ENCODE assay signal across 22 cellular contexts in genomic region chr2:2399390-2399789, GRCh38.
DNase-seq lines count a peak whose midpoint lies in the region; ATAC-seq and TF ChIP-seq lines count a peak whose summit lies in the region.
"Had no signal": no experiment of that assay in that cellular context is flagged by ENCODE, and none has a peak within 500 bp of the region (broad histone marks: within the 10 kb centered on the region; RNA-seq: fewer than 3 reads in every experiment).

No MANE protein-coding gene starts in this region.

- TF ChIP-seq EP300 in esophagus muscularis mucosa (IDR thresholded peaks at IDR 0.05), result no peak

- CTCF ChIA-PET in Calu3 (lab: Charles Lee), result no interaction called here

- H3K27ac ChIP-seq in esophagus muscularis mucosa (replicated peaks in 1 of 4), result no peak overlapping the region
- H3K27ac ChIP-seq: A549, C4-2B had no signal

- H3K9me3 Mint-ChIP-seq in nephron progenitor cell (peaks cover 10% of the 10 kb centered on the region), Calu3 (ENCODE audit: low read depth, unreplicated experiment) (peaks cover 23% of the 10 kb centered on the region)

- BruUV-seq in Calu3 (replicated peaks; lab: Mats Ljungman, UMichigan), result no TSS peak

- 83% methylated on average over 8 of the region's 8 CpGs for WGBS in esophagus muscularis mucosa

- H3K9me3 ChIP-seq in BE2C (no peaks in the 10 kb centered on the region; the same call in 1 of the 2 replicates), esophagus muscularis mucosa (peaks cover 0 to 7% (median 2%) of the 10 kb centered on the region in 4 donors)
- H3K9me3 ChIP-seq: A549, HAP-1 had no signal

- H3K36me3 ChIP-seq in BE2C (no peaks in the 10 kb centered on the region), esophagus muscularis mucosa (no peaks in the 10 kb centered on the region)
- H3K36me3 ChIP-seq: HAP-1 had no signal

- H3K27me3 ChIP-seq in BE2C (no peaks in the 10 kb centered on the region; the same call in 1 of the 2 replicates), esophagus muscularis mucosa (no peaks in the 10 kb centered on the region)

- peak; percentile 19 for DNase-seq in BE2C
- peak; percentile 21 for DNase-seq in esophagus muscularis mucosa (ENCODE audit: extremely low spot score)
- DNase-seq in nephron progenitor cell, result no peak
- DNase-seq in posterior vena cava (ENCODE audit: low spot score), result peak; percentile 81
- DNase-seq in stimulated activated CD4-positive, alpha-beta T cell treated with anti-CD3 and anti-CD28 coated beads, Interleukin-15, amount 100 ng/mL, for 24 hours, result no peak
- DNase-seq in Calu3, result no peak
- DNase-seq: 8988T; ACHN; AML-193; Caco-2; CD4-positive, CD25-positive, alpha-beta regulatory T cell; CD8-positive, alpha-beta T cell; DMS 273 treated with DMSO at 0.1 percent for 48 hours; DMS79; EL; GF-D8; HFFc6 had no signal

- ATAC-seq in HG02759 (IDR thresholded peaks at IDR 0.05; ENCODE audit: unreplicated experiment), result no peak
- ATAC-seq: A549; CD8-positive, alpha-beta T cell; GM23338 had no signal

- no peaks in the 10 kb centered on the region for H3K4me1 Mint-ChIP-seq in nephron progenitor cell
- H3K4me1 Mint-ChIP-seq in Calu3 (ENCODE audit: low read depth, unreplicated experiment), result no peaks in the 10 kb centered on the region

- H3K27ac Mint-ChIP-seq in nephron progenitor cell (peak overlapping the region; percentile 79), Calu3 (ENCODE audit: unreplicated experiment) (no peak overlapping the region)
- H3K27ac Mint-ChIP-seq: CD4-positive, CD25-positive, alpha-beta regulatory T cell; CD8-positive, alpha-beta T cell; GM23338; HFFc6 had no signal

- H3K27me3 Mint-ChIP-seq in nephron progenitor cell (ENCODE audit: low read depth, poor library complexity) (peaks cover 8% of the 10 kb centered on the region), Calu3 (ENCODE audit: unreplicated experiment) (no peaks in the 10 kb centered on the region)
- H3K27me3 Mint-ChIP-seq: CD4-positive, CD25-positive, alpha-beta regulatory T cell had no signal

- H3K4me3 Mint-ChIP-seq in nephron progenitor cell, result no peak overlapping the region
- no peak overlapping the region for H3K4me3 Mint-ChIP-seq in Calu3 (ENCODE audit: low read depth, unreplicated experiment)
- H3K4me3 Mint-ChIP-seq: CD4-positive, CD25-positive, alpha-beta regulatory T cell; CD8-positive, alpha-beta T cell; GM23338; HFFc6 had no signal

- no peaks in the 10 kb centered on the region for H3K36me3 Mint-ChIP-seq in nephron progenitor cell (ENCODE audit: low read depth)
- no peaks in the 10 kb centered on the region for H3K36me3 Mint-ChIP-seq in Calu3 (ENCODE audit: insufficient read depth, unreplicated experiment)
- H3K36me3 Mint-ChIP-seq: CD4-positive, CD25-positive, alpha-beta regulatory T cell; CD8-positive, alpha-beta T cell had no signal

- H3K4me1 ChIP-seq in BE2C (0 out of 2 replicates have a peak, but pooled peaks cover 5% of the 10 kb centered on the region), esophagus muscularis mucosa (no peaks in the 10 kb centered on the region)
- H3K4me1 ChIP-seq: A549, Caco-2, HAP-1 had no signal

- intact Hi-C loops in esophagus muscularis mucosa (cut with DNase I), result no loop called here
- intact Hi-C loops in posterior vena cava (cut with DNase I), result no loop called here
- intact Hi-C loops in Calu3 (cut with micrococcal nuclease; ENCODE audit: unreplicated experiment), result no loop called here

- TF ChIP-seq POLR2A in esophagus muscularis mucosa (IDR thresholded peaks at IDR 0.05; ENCODE audit: low read depth), result no peak

- TF ChIP-seq CTCF in BE2C (IDR thresholded peaks at IDR 0.05; ENCODE audit: low read depth, low read length) (no peak), esophagus muscularis mucosa (IDR thresholded peaks at IDR 0.05) (no peak), nephron progenitor cell (IDR thresholded peaks at IDR 0.05) (no peak), Calu3 (IDR thresholded peaks at IDR 0.05; ENCODE audit: unreplicated experiment) (no peak)

- no peak overlapping the region for H3K4me3 ChIP-seq in BE2C (ENCODE audit: low read depth, low read length)
- H3K4me3 ChIP-seq in esophagus muscularis mucosa, result no peak overlapping the region
- H3K4me3 ChIP-seq: A549, GM23338, HAP-1 had no signal

Comparison
In these comparisons a context has a peak if more than half of its experiments do, and no peak if none do; other contexts are left out.
1. DNase-seq: peak in BE2C (single experiment), esophagus muscularis mucosa (single experiment) and posterior vena cava (single experiment); none in nephron progenitor cell (single experiment), stimulated activated CD4-positive, alpha-beta T cell treated with anti-CD3 and anti-CD28 coated beads, Interleukin-15, amount 100 ng/mL, for 24 hours (single experiment) and Calu3 (single experiment).